10 cellular contexts compared by ENCODE assay signal in genomic region chr10:3652886-3653285, GRCh38.
DNase-seq lines count a peak whose midpoint lies in the region; ATAC-seq, FAIRE-seq and TF ChIP-seq lines count a peak whose summit lies in the region.
"Had no signal": no experiment of that assay in that cellular context is flagged by ENCODE, and none has a peak within 500 bp of the region (broad histone marks: within the 10 kb centered on the region; RNA-seq: fewer than 3 reads in every experiment).

No MANE protein-coding gene starts in this region.

- FAIRE-seq in RCC 7860 (lab: Jason Lieb, UNC) = no peak

- H3K4me1 Mint-ChIP-seq in T-helper 1 cell treated with Interleukin-12 subunit alpha and Interleukin-12 subunit beta and Interleukin-4 antibody, amounts not matched to agents 30 μg/mL and 1 μg/mL, for 36 hours (ENCODE audit: low read depth) = peaks cover 20% of the 10 kb centered on the region

- H3K36me3 ChIP-seq in DND-41 (ENCODE audit: insufficient read depth, low read length) (no peaks in the 10 kb centered on the region), esophagus muscularis mucosa (no peaks in the 10 kb centered on the region)

- WGBS in esophagus muscularis mucosa = 43% methylated on average over 13 of the region's 13 CpGs

- H3K4me2 ChIP-seq in DND-41 (ENCODE audit: insufficient read depth, low read length) = peak overlapping the region; percentile 71

- H3K9me3 Mint-ChIP-seq in T-helper 1 cell treated with Interleukin-12 subunit alpha and Interleukin-12 subunit beta and Interleukin-4 antibody, amounts not matched to agents 30 μg/mL and 1 μg/mL, for 36 hours = no peaks in the 10 kb centered on the region

- H3K27ac ChIP-seq in DND-41 (ENCODE audit: low read length) (peak overlapping the region; percentile 79), esophagus muscularis mucosa (replicated peaks in 1 of 4) (no peak overlapping the region)

- intact Hi-C loops in esophagus muscularis mucosa (cut with DNase I) = no loop called here

- ATAC-seq in DND-41 (ENCODE audit: insufficient read depth, low read depth) = peak; percentile 98

- H3K4me1 ChIP-seq in DND-41 (ENCODE audit: insufficient read depth, low read length) (peaks cover 41% of the 10 kb centered on the region), esophagus muscularis mucosa (peaks cover 0 to 8% (median 5%) of the 10 kb centered on the region in 4 donors)

- H3K4me3 ChIP-seq in DND-41 (ENCODE audit: low read depth in 1 of 2, low read length in 2 of 2) (peak overlapping the region; percentile 31 to 56), esophagus muscularis mucosa (peak overlapping the region; percentile 24 to 42 (median 29))

- no peaks in the 10 kb centered on the region for H3K79me2 ChIP-seq in DND-41 (ENCODE audit: insufficient read depth, low read length)

- no peaks in the 10 kb centered on the region for H3K27me3 ChIP-seq in DND-41 (ENCODE audit: insufficient read depth, low read length, poor library complexity)
- H3K27me3 ChIP-seq in esophagus muscularis mucosa = no peaks in the 10 kb centered on the region

- TF ChIP-seq CTCF in DND-41 (IDR thresholded peaks at IDR 0.05; ENCODE audit: borderline replicate concordance, extremely low read depth, low read length, poor library complexity, severe bottlenecking) (no peak), esophagus muscularis mucosa (IDR thresholded peaks at IDR 0.05) (no peak)

- peak overlapping the region; percentile 74 for H3K4me3 Mint-ChIP-seq in T-helper 1 cell treated with Interleukin-12 subunit alpha and Interleukin-12 subunit beta and Interleukin-4 antibody, amounts not matched to agents 30 μg/mL and 1 μg/mL, for 36 hours

- H3K36me3 Mint-ChIP-seq in T-helper 1 cell treated with Interleukin-12 subunit alpha and Interleukin-12 subunit beta and Interleukin-4 antibody, amounts not matched to agents 30 μg/mL and 1 μg/mL, for 36 hours (ENCODE audit: low read depth) = peaks cover 2% of the 10 kb centered on the region

- H3K9me3 ChIP-seq in DND-41 (ENCODE audit: insufficient read depth, low read length, severe bottlenecking) = no peaks in the 10 kb centered on the region
- H3K9me3 ChIP-seq in esophagus muscularis mucosa = no peaks in the 10 kb centered on the region

- H3K27me3 Mint-ChIP-seq in T-helper 1 cell treated with Interleukin-12 subunit alpha and Interleukin-12 subunit beta and Interleukin-4 antibody, amounts not matched to agents 30 μg/mL and 1 μg/mL, for 36 hours (ENCODE audit: low read depth) = peaks cover 43% of the 10 kb centered on the region

- DNase-seq in DND-41 (peak; percentile 87), esophagus muscularis mucosa (ENCODE audit: extremely low spot score) (no peak), RCC 7860 (ENCODE audit: low spot score) (no peak), amygdala (lab: John Stamatoyannopoulos, UW) (no peak), amniotic stem cell (lab: John Stamatoyannopoulos, UW) (no peak)
- peak; percentile 34 for DNase-seq in stimulated activated CD4-positive, alpha-beta T cell treated with anti-CD3 and anti-CD28 coated beads, Interleukin-4, amount 100 ng/mL, for 24 hours
- DNase-seq: midbrain, NCI-H446, SW 1271 had no signal

- TF ChIP-seq EP300 in esophagus muscularis mucosa (IDR thresholded peaks at IDR 0.05) = no peak

- H3K27ac Mint-ChIP-seq in T-helper 1 cell treated with Interleukin-12 subunit alpha and Interleukin-12 subunit beta and Interleukin-4 antibody, amounts not matched to agents 30 μg/mL and 1 μg/mL, for 36 hours = peak overlapping the region; percentile 16

- H2AFZ ChIP-seq in DND-41 (ENCODE audit: low read depth, low read length) = peak overlapping the region; percentile 62

- H4K20me1 ChIP-seq in DND-41 (ENCODE audit: insufficient read depth, low read length) = no peaks in the 10 kb centered on the region

- TF ChIP-seq POLR2A in esophagus muscularis mucosa (IDR thresholded peaks at IDR 0.05; ENCODE audit: low read depth) = no peak

- H3K9ac ChIP-seq in DND-41 (ENCODE audit: low read depth, low read length) = peak overlapping the region; percentile 56

Comparison
In these comparisons a context has a peak if more than half of its experiments do, and no peak if none do; other contexts are left out.
1. DNase-seq: peak in DND-41 (single experiment) and stimulated activated CD4-positive, alpha-beta T cell treated with anti-CD3 and anti-CD28 coated beads, Interleukin-4, amount 100 ng/mL, for 24 hours (single experiment); none in esophagus muscularis mucosa (single experiment), RCC 7860 (single experiment), amygdala (0 of 56) and amniotic stem cell (single experiment).